Comparison of ENCODE assay signal across 15 cellular contexts in the genomic region with DNA sequence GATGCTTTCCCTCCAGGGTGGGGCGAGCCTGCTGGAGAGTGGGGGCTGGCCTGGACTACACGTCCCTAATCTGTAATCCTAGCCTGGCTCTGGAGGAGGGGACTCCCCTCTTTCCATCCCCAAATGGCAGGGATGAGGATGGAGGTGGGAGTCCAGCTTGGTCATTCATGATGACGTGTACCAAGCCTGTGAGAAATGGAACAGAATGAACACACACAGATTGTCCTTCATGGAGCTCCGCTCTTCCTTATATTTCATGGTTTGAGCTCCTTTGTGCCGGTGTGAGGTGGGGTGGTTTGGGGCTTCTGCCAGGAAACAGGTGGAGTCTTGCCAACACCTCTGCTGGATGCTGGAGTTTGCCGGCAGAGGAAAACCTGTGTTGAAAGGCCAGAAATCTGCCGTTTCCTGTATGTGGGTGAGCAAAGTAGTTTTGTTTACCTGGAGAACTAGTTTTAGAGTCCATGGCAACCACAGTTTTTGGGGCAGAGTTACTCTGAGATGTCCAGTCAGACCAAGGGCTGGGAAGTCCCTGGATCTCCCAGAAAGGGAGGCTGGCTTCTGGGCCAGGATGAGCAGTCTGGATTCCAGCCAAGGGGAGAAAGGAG.
A peak's percentile ranks its signal among the peaks of the same experiment; 100 is the strongest.
DNase-seq lines count a peak whose midpoint lies in the region; ATAC-seq and TF ChIP-seq lines count a peak whose summit lies in the region.
"Had no signal": no experiment of that assay in that cellular context is flagged by ENCODE, and none has a peak within 500 bp of the region (broad histone marks: within the 10 kb centered on the region; RNA-seq: fewer than 3 reads in every experiment).

No MANE protein-coding gene starts in this region.

- H3K79me2 ChIP-seq in Karpas-422 (ENCODE audit: low read length) = no peaks in the 10 kb centered on the region

- no peak for ATAC-seq in HG02885 (IDR thresholded peaks at IDR 0.05; ENCODE audit: poor library complexity, unreplicated experiment)
- ATAC-seq: activated CD8-positive, alpha-beta T cell treated with anti-CD3 and anti-CD28 coated beads, Interleukin-2, amount 10 ng/mL, durations not matched to agents 7 days and 5 days; GM12878; left lobe of liver; stimulated activated memory B cell treated with anti-CD40 and anti-IgM and Interleukin-4, amounts not matched to agents 10 μg/mL and 1 μg/mL and 100 μg/mL, for 72 hours had no signal

- peak; percentile 30 for DNase-seq in NCI-H345 (lab: John Stamatoyannopoulos, UW)
- DNase-seq in NCI-H345 treated with DMSO at 0.1 percent for 48 hours (lab: John Stamatoyannopoulos, UW; ENCODE audit: unreplicated experiment) = no peak
- DNase-seq in RPMI7951 (ENCODE audit: low read depth) = peak; percentile 27
- peak; percentile 80 for DNase-seq in fibroblast of pulmonary artery (ENCODE audit: low read depth)
- no peak for DNase-seq in Karpas-422
- DNase-seq in colonic mucosa = no peak
- DNase-seq: activated CD8-positive, alpha-beta T cell treated with anti-CD3 and anti-CD28 coated beads, Interleukin-2, amount 10 ng/mL, durations not matched to agents 7 days and 5 days; NCI-H2029 had no signal

- H3K9ac ChIP-seq in Karpas-422 (ENCODE audit: low read length) (no peak overlapping the region), colonic mucosa (ENCODE audit: low read depth in 2 of 2, low read length in 2 of 2) (no peak overlapping the region)

- no peaks in the 10 kb centered on the region for H3K9me2 ChIP-seq in Karpas-422 (replicated peaks; ENCODE audit: insufficient read depth, low read length)

- no peaks in the 10 kb centered on the region for H3K4me1 ChIP-seq in thymus (ENCODE audit: control insufficient read depth, insufficient read depth, low read length)
- H3K4me1 ChIP-seq in Karpas-422 (ENCODE audit: low read length) = no peaks in the 10 kb centered on the region
- H3K4me1 ChIP-seq in colonic mucosa = no peaks in the 10 kb centered on the region
- H3K4me1 ChIP-seq: adrenal gland had no signal

- WGBS in thymus = 77% methylated on average over 7 of the region's 7 CpGs

- H3K9me3 ChIP-seq in thymus (ENCODE audit: control insufficient read depth) = no peaks in the 10 kb centered on the region
- H3K9me3 ChIP-seq in Karpas-422 (ENCODE audit: low read length) = no peaks in the 10 kb centered on the region
- H3K9me3 ChIP-seq in colonic mucosa = no peaks in the 10 kb centered on the region
- H3K9me3 ChIP-seq: adrenal gland, esophagus muscularis mucosa had no signal

- peak overlapping the region; percentile 70 for H3K27ac ChIP-seq in thymus (ENCODE audit: low read depth)
- no peak overlapping the region for H3K27ac ChIP-seq in Karpas-422 (ENCODE audit: low read length)
- no peak overlapping the region for H3K27ac ChIP-seq in colonic mucosa
- H3K27ac ChIP-seq: adrenal gland, esophagus muscularis mucosa had no signal

- H3K4me2 ChIP-seq in Karpas-422 (ENCODE audit: low read depth, low read length, poor library complexity, severe bottlenecking) = no peak overlapping the region

- TF ChIP-seq CTCF in fibroblast of pulmonary artery (IDR thresholded peaks at IDR 0.05; ENCODE audit: low read length, missing control alignments) (no peak), colonic mucosa (IDR thresholded peaks at IDR 0.05) (no peak)

- no peak overlapping the region for H3K4me3 ChIP-seq in fibroblast of pulmonary artery (replicated peaks; ENCODE audit: low read depth, low read length)
- H3K4me3 ChIP-seq in thymus (ENCODE audit: low read length) = no peak overlapping the region
- no peak overlapping the region for H3K4me3 ChIP-seq in Karpas-422 (ENCODE audit: low read length)
- no peak overlapping the region for H3K4me3 ChIP-seq in colonic mucosa
- H3K4me3 ChIP-seq: adrenal gland, esophagus muscularis mucosa, GM12878 had no signal

- H4K20me1 ChIP-seq in Karpas-422 (ENCODE audit: insufficient read depth, low read depth, low read length) = no peaks in the 10 kb centered on the region

- no peak overlapping the region for H2AFZ ChIP-seq in Karpas-422 (ENCODE audit: low read length)

- H3K27me3 ChIP-seq in thymus (ENCODE audit: control insufficient read depth, insufficient read depth) (no peaks in the 10 kb centered on the region), Karpas-422 (ENCODE audit: low read length) (no peaks in the 10 kb centered on the region), colonic mucosa (no peaks in the 10 kb centered on the region)
- H3K27me3 ChIP-seq: adrenal gland, esophagus muscularis mucosa had no signal

- intact Hi-C loops in colonic mucosa (cut with DNase I) = no loop called here

- H3K36me3 ChIP-seq in thymus (ENCODE audit: control insufficient read depth, insufficient read depth) (no peaks in the 10 kb centered on the region), Karpas-422 (ENCODE audit: insufficient read depth, low read length) (no peaks in the 10 kb centered on the region), colonic mucosa (no peaks in the 10 kb centered on the region)
- H3K36me3 ChIP-seq: adrenal gland, esophagus muscularis mucosa had no signal

Comparison
In these comparisons a context has a peak if more than half of its experiments do, and no peak if none do; other contexts are left out.
1. DNase-seq: peak in NCI-H345 (single experiment), RPMI7951 (single experiment) and fibroblast of pulmonary artery (single experiment); none in NCI-H345 treated with DMSO at 0.1 percent for 48 hours (single experiment), Karpas-422 (single experiment) and colonic mucosa (single experiment).